In the genomic region with DNA sequence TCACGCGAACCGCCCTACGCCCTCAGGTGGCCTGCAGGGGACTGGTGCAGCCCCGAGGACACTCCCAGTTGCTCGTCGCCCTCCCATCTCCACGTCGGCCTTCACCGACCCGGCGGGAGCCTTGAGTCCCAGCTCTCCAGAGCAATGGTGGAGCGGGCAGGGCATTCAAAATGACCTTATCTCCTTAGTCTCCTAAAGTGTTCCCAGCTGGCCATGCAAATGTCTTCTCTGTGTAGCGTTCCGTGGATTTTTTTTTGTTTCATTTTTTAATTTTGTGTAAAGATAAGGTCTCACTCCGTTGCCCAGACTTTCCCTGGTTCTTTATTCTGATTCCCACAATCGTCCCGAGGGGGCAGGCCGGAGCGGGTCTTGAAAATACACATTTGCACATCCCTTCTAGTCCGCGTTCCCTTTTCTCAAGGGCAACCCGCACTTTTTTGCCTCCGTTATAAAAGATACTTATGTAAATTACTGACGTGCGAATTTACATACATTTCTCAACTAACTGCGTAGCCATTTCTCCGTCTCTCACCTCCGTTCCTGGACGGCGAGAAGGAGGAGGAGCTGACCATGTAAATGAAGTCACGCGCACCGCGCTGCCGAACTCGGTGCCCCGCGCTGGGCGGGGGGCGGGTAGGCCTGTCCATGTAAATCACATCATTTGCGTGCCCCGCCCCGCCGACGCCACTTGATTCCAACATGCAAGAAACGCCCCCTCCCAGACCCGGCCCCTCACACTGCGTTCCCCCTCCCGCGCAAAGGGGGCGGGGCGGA, we compare ENCODE assay signal across 8 cellular contexts.
DNase-seq lines count a peak whose midpoint lies in the region; ATAC-seq lines count a peak whose summit lies in the region.

No MANE protein-coding gene starts in this region.

- peak overlapping the region; percentile 68 for H3K4me3 ChIP-seq in BLaER1

- DNase-seq in GM19238 (ENCODE audit: insufficient read length, low spot score) = peak; percentile 89
- peak; percentile 99 for DNase-seq in NCI-H510A (lab: John Stamatoyannopoulos, UW)
- DNase-seq in activated CD4-positive, alpha-beta T cell treated with anti-CD3 and anti-CD28 coated beads for 24 hours (ENCODE audit: low read depth in 2 of 2) = peak; percentile 100
- peak; percentile 99 for DNase-seq in kidney tubule cell (ENCODE audit: low spot score)
- peak; percentile 100 for DNase-seq in stimulated activated CD4-positive, alpha-beta T cell treated with anti-CD3 and anti-CD28 coated beads, Interleukin-1b, Interleukin-23, amount 100 ng/mL, for 1 hour (ENCODE audit: low read depth in 2 of 2)

- H4K20me1 ChIP-seq in BLaER1 = peaks cover 41% of the 10 kb centered on the region

- H3K4me1 ChIP-seq in BLaER1 = peaks cover 51% of the 10 kb centered on the region

- H3K9ac ChIP-seq in BLaER1 = peak overlapping the region; percentile 76

- peak overlapping the region; percentile 79 for H3K4me2 ChIP-seq in BLaER1

- H3K9me3 ChIP-seq in BLaER1 = no peaks in the 10 kb centered on the region

- H3K36me3 ChIP-seq in BLaER1 = peaks cover 41% of the 10 kb centered on the region

- H3K27me3 ChIP-seq in BLaER1 = no peaks in the 10 kb centered on the region

- H3K27ac ChIP-seq in BLaER1 (peak overlapping the region; percentile 61), cingulate gyrus (ENCODE audit: low read depth, low read length) (peak overlapping the region; percentile 96)

- peak; percentile 80 for ATAC-seq in HG03439 (IDR thresholded peaks at IDR 0.05; ENCODE audit: unreplicated experiment)

Comparison
In these comparisons a context has a peak if more than half of its experiments do, and no peak if none do; other contexts are left out.
1. Peak in every context shown above with its lines: DNase-seq, ATAC-seq, H3K4me3 ChIP-seq and H3K27ac ChIP-seq.